ENCODE assay signal across 8 cellular contexts in genomic region chr7:127390817-127391590, GRCh38. TPM values are rescaled to one million over a fixed set of nuclear protein-coding genes. Genes with fewer than 3 reads are reported as not detected.
A peak's percentile ranks its signal among the peaks of the same experiment; 100 is the strongest.
DNase-seq lines count a peak whose midpoint lies in the region; ATAC-seq and TF ChIP-seq lines count a peak whose summit lies in the region.

No MANE protein-coding gene starts in this region.

- H3K4me3 ChIP-seq in adrenal gland (peak overlapping the region in 3 of 4 donors; percentile 72 to 97 (median 97)), right lobe of liver (peak overlapping the region; percentile 82 to 96 (median 93)), transverse colon (peak overlapping the region; percentile 68 to 99 (median 92))

- H3K4me3 Mint-ChIP-seq in activated naive CD4-positive, alpha-beta T cell treated with anti-CD3 and anti-CD28 coated beads for 36 hours = peak overlapping the region; percentile 95

- peaks cover 8% of the 10 kb centered on the region for H3K9me3 Mint-ChIP-seq in activated naive CD4-positive, alpha-beta T cell treated with anti-CD3 and anti-CD28 coated beads for 36 hours

- no peak for TF ChIP-seq POLR2A in adrenal gland (IDR thresholded peaks at IDR 0.05)
- no peak for TF ChIP-seq POLR2A in right lobe of liver (IDR thresholded peaks at IDR 0.05)
- no peak for TF ChIP-seq POLR2A in transverse colon (IDR thresholded peaks at IDR 0.05)

- H3K27ac Mint-ChIP-seq in activated naive CD4-positive, alpha-beta T cell treated with anti-CD3 and anti-CD28 coated beads for 36 hours = peak overlapping the region; percentile 90

- 49 to 56% (median 52%) methylated on average over 9 of the region's 9 CpGs for WGBS in adrenal gland, 4 donors
- 46% methylated on average over 8 of the region's 9 CpGs for WGBS in right lobe of liver (ENCODE audit: insufficient coverage, low coverage, low lambda C conversion rate, missing lambda C conversion rate)
- 41 to 46% methylated on average over 8 to 9 of the region's 9 CpGs for WGBS in transverse colon (ENCODE audit: low coverage in 1 of 2), 2 donors

- no peaks in the 10 kb centered on the region for H3K27me3 Mint-ChIP-seq in activated naive CD4-positive, alpha-beta T cell treated with anti-CD3 and anti-CD28 coated beads for 36 hours (ENCODE audit: low read depth)

- CTCF ChIA-PET in activated naive CD4-positive, alpha-beta T cell treated with anti-CD3 and anti-CD28 coated beads for 36 hours (lab: Charles Lee) = interaction anchor here (0.8 to 3.4 kb wide), 4 partner anchors 14 to 104 kb away, joined by 3 to 13 read pairs (median 6); no protein-coding TSS in a partner anchor

- intact Hi-C loops in activated naive CD4-positive, alpha-beta T cell treated with anti-CD3 and anti-CD28 coated beads for 36 hours (cut with micrococcal nuclease) = loop anchor here (1.0 to 10.0 kb wide), 7 partner anchors 9 to 1064 kb away; partner anchors contain the start of genes GRM8, HILPDA and LRRC4
- intact Hi-C loops in adrenal gland (cut with DNase I) (no loop called here), right lobe of liver (cut with DNase I) (no loop called here), transverse colon (cut with DNase I; ENCODE audit: low total_unique reads) (no loop called here)

- TF ChIP-seq CTCF in adrenal gland (IDR thresholded peaks at IDR 0.05) (no peak), right lobe of liver (IDR thresholded peaks at IDR 0.05) (no peak), transverse colon (IDR thresholded peaks at IDR 0.05) (no peak)

- in situ Hi-C loops in transverse colon (cut with MboI; ENCODE audit: low pct_ligation_motif_present in 1 of 4, low pct_unique_long_range_greater_than_20kb in 1 of 4, low sequenced_read_pairs in 3 of 4) = no loop called here

- peaks cover 4 to 37% of the 10 kb centered on the region in 2 donors for H3K4me1 ChIP-seq in adrenal gland (replicated peaks in 1 of 2)
- peaks cover 0 to 19% (median 6%) of the 10 kb centered on the region in 4 donors for H3K4me1 ChIP-seq in right lobe of liver
- peaks cover 14 to 49% (median 26%) of the 10 kb centered on the region in 4 donors for H3K4me1 ChIP-seq in transverse colon

- no peaks in the 10 kb centered on the region for H3K27me3 ChIP-seq in adrenal gland
- H3K27me3 ChIP-seq in right lobe of liver = no peaks in the 10 kb centered on the region
- no peaks in the 10 kb centered on the region for H3K27me3 ChIP-seq in transverse colon

- H3K27ac ChIP-seq in adrenal gland (peak overlapping the region in 3 of 5 donors; percentile 93 to 98 (median 96)), right lobe of liver (peak overlapping the region in 2 of 3 donors; percentile 91 to 94), transverse colon (peak overlapping the region; percentile 97 to 100 (median 98))

- no peak for DNase-seq in activated naive CD4-positive, alpha-beta T cell treated with anti-CD3 and anti-CD28 coated beads for 36 hours
- DNase-seq in activated naive CD4-positive, alpha-beta T cell treated with Interleukin-2 at 50 U/mL for 16 hours = no peak
- DNase-seq in adrenal gland (no peak), right lobe of liver (no peak), transverse colon (no peak), DMS 273 (lab: John Stamatoyannopoulos, UW; ENCODE audit: unreplicated experiment) (no peak), hypothalamus (lab: John Stamatoyannopoulos, UW) (no peak)

- peaks cover 65% of the 10 kb centered on the region for H3K4me1 Mint-ChIP-seq in activated naive CD4-positive, alpha-beta T cell treated with anti-CD3 and anti-CD28 coated beads for 36 hours (ENCODE audit: low read depth)

- peaks cover 34% of the 10 kb centered on the region for H3K36me3 Mint-ChIP-seq in activated naive CD4-positive, alpha-beta T cell treated with anti-CD3 and anti-CD28 coated beads for 36 hours (ENCODE audit: low read depth)

- H3K36me3 ChIP-seq in adrenal gland (replicated peaks in 1 of 2) (peaks cover 0 to 12% of the 10 kb centered on the region in 2 donors), right lobe of liver (peaks cover 0 to 16% (median 3%) of the 10 kb centered on the region in 4 donors), transverse colon (peaks cover 0 to 8% (median 0%) of the 10 kb centered on the region in 4 donors)

- TF ChIP-seq EP300 in transverse colon (IDR thresholded peaks at IDR 0.05; ENCODE audit: low read depth) = no peak

- ATAC-seq in right lobe of liver = no peak
- ATAC-seq in HG02970 (IDR thresholded peaks at IDR 0.05; ENCODE audit: low FRiP score, unreplicated experiment) = no peak

- H3K9me3 ChIP-seq in adrenal gland (replicated peaks in 1 of 3) = peaks cover 0 to 8% (median 0%) of the 10 kb centered on the region in 3 donors
- no peaks in the 10 kb centered on the region for H3K9me3 ChIP-seq in right lobe of liver
- no peaks in the 10 kb centered on the region for H3K9me3 ChIP-seq in transverse colon

RNA-seq across cellular contexts. Expression of gene ZNF800, which starts 1.5 kb away (rescaled TPM):
- 10 to 100 TPM; 18.2 to 19.5 TPM for total RNA-seq in activated naive CD4-positive, alpha-beta T cell treated with anti-CD3 and anti-CD28 coated beads for 36 hours
- total RNA-seq in adrenal gland (10 to 100 TPM; 17.5 to 41.6 (median 30.5) TPM), right lobe of liver (10 to 100 TPM; 12.5 to 32.3 (median 15.3) TPM), transverse colon (10 to 100 TPM; 31.7 to 60.7 (median 41.5) TPM)
- 10 to 100 TPM; 11.0 to 21.5 (median 15.4) TPM for polyA plus RNA-seq in adrenal gland
